Comparison of ENCODE assay signal across 8 cellular contexts in genomic region chr3:5188419-5189405, GRCh38. TPM values are rescaled to one million over a fixed set of nuclear protein-coding genes. Genes with fewer than 3 reads are reported as not detected.
DNase-seq lines count a peak whose midpoint lies in the region; ATAC-seq and TF ChIP-seq lines count a peak whose summit lies in the region.

No MANE protein-coding gene starts in this region.

- intact Hi-C loops in activated CD8-positive, alpha-beta T cell treated with anti-CD3 and anti-CD28 coated beads for 36 hours (cut with micrococcal nuclease) = no loop called here

- H3K4me1 Mint-ChIP-seq in activated CD8-positive, alpha-beta T cell treated with anti-CD3 and anti-CD28 coated beads for 36 hours (ENCODE audit: low read depth) = peaks cover 32% of the 10 kb centered on the region
- H3K4me1 Mint-ChIP-seq in neural crest cell = peaks cover 44% of the 10 kb centered on the region

- peak overlapping the region; percentile 100 for H3K4me3 Mint-ChIP-seq in activated CD8-positive, alpha-beta T cell treated with anti-CD3 and anti-CD28 coated beads for 36 hours
- peak overlapping the region; percentile 100 for H3K4me3 Mint-ChIP-seq in neural crest cell

- no peaks in the 10 kb centered on the region for H3K9me3 Mint-ChIP-seq in activated CD8-positive, alpha-beta T cell treated with anti-CD3 and anti-CD28 coated beads for 36 hours
- H3K9me3 Mint-ChIP-seq in neural crest cell = no peaks in the 10 kb centered on the region

- POLR2A ChIA-PET in activated CD8-positive, alpha-beta T cell treated with anti-CD3 and anti-CD28 coated beads for 36 hours (lab: Charles Lee) = interaction anchor here (0.5 to 4.4 kb wide), 16 partner anchors 8 to 696 kb away, joined by 3 to 79 read pairs (median 4); partner anchors contain the start of genes ARL8B, BHLHE40 and ITPR1

- H3K27me3 Mint-ChIP-seq in activated CD8-positive, alpha-beta T cell treated with anti-CD3 and anti-CD28 coated beads for 36 hours = no peaks in the 10 kb centered on the region
- no peaks in the 10 kb centered on the region for H3K27me3 Mint-ChIP-seq in neural crest cell (ENCODE audit: low read depth)

- TF ChIP-seq CTCF in activated CD8-positive, alpha-beta T cell treated with anti-CD3 and anti-CD28 coated beads for 36 hours (IDR thresholded peaks at IDR 0.05) = no peak
- TF ChIP-seq CTCF in epithelial cell of proximal tubule (conservative IDR thresholded peaks at IDR 0.05; ENCODE audit: low read depth, low read length) = no peak
- TF ChIP-seq CTCF in neural crest cell (conservative IDR thresholded peaks at IDR 0.05) = no peak

- CTCF ChIA-PET in activated CD8-positive, alpha-beta T cell treated with anti-CD3 and anti-CD28 coated beads for 36 hours (lab: Charles Lee) = interaction anchor here (0.8 to 2.6 kb wide), 5 partner anchors 7 to 66 kb away, joined by 3 to 9 read pairs (median 6); partner anchors contain the start of gene ARL8B

- peak overlapping the region; percentile 93 for H3K27ac Mint-ChIP-seq in activated CD8-positive, alpha-beta T cell treated with anti-CD3 and anti-CD28 coated beads for 36 hours
- peak overlapping the region; percentile 5 for H3K27ac Mint-ChIP-seq in neural crest cell (ENCODE audit: unreplicated experiment)

- DNase-seq in DMS53 (lab: John Stamatoyannopoulos, UW) (peak; percentile 25), DMS53 treated with DMSO at 0.1 percent for 48 hours (lab: John Stamatoyannopoulos, UW; ENCODE audit: unreplicated experiment) (no peak), NCI-H526 treated with DMSO at 0.1 percent for 48 hours (lab: John Stamatoyannopoulos, UW) (peak; percentile 27), epithelial cell of proximal tubule (ENCODE audit: low read depth) (no peak), neural crest cell (ENCODE audit: low read depth, low spot score) (peak; percentile 6)
- DNase-seq in activated CD8-positive, alpha-beta T cell treated with anti-CD3 and anti-CD28 coated beads for 36 hours = peak; percentile 76

- peaks cover 43% of the 10 kb centered on the region for H3K36me3 Mint-ChIP-seq in activated CD8-positive, alpha-beta T cell treated with anti-CD3 and anti-CD28 coated beads for 36 hours (ENCODE audit: low read depth)
- peaks cover 8% of the 10 kb centered on the region for H3K36me3 Mint-ChIP-seq in neural crest cell (ENCODE audit: low read depth)

- peak; percentile 17 for ATAC-seq in activated CD8-positive, alpha-beta T cell treated with anti-CD3 and anti-CD28 coated beads for 36 hours
- ATAC-seq in GM21619 (IDR thresholded peaks at IDR 0.05; ENCODE audit: unreplicated experiment) = no peak
- no peak for ATAC-seq in GM19397 (IDR thresholded peaks at IDR 0.05; ENCODE audit: unreplicated experiment)

- peak overlapping the region; percentile 94 for H3K4me3 ChIP-seq in epithelial cell of proximal tubule (ENCODE audit: low read depth, low read length)

RNA-seq across cellular contexts. Expression of gene EDEM1, which starts 1.2 kb away (rescaled TPM):
- 100 to 1,000 TPM; 156 to 159 TPM for total RNA-seq in activated CD8-positive, alpha-beta T cell treated with anti-CD3 and anti-CD28 coated beads for 36 hours
- total RNA-seq in epithelial cell of proximal tubule (27.1 and 50.6 TPM in 2 replicates), neural crest cell (19.7 and 21.2 TPM in 2 replicates)

Comparison
In these comparisons a context has a peak if more than half of its experiments do, and no peak if none do; other contexts are left out.
1. DNase-seq: peak in DMS53 (single experiment), NCI-H526 treated with DMSO at 0.1 percent for 48 hours (single experiment), activated CD8-positive, alpha-beta T cell treated with anti-CD3 and anti-CD28 coated beads for 36 hours (single experiment) and neural crest cell (single experiment); none in DMS53 treated with DMSO at 0.1 percent for 48 hours (single experiment) and epithelial cell of proximal tubule (single experiment).